1 cellular context compared by ENCODE assay signal in the genomic region with DNA sequence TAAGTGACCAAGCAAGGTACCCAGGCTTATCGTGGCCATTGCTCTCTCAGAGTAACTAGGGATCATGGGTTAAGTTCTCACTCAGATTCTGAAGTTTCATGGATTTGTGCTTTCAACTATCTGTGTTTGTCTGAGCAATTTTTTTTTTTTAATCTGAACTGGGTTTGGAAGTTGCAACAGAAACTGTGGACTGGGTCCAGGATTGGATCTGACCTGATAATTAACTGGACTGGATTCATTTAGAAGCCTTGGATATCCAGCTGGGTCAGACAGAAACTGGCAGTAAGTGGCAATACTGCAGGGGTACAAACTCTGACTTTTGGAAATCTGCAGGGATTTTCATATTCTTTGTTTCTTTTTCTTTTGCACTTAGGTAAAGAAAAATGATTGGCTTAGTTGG.
TF ChIP-seq lines count a peak whose summit lies in the region.

No MANE protein-coding gene starts in this region.

TF ChIP-seq in HepG2, 621 proteins besides CTCF, POLR2A, EP300 and RAD21:
- TF ChIP-seq KLF15 (CRISPR knock-in tag; IDR thresholded peaks at IDR 0.05; ENCODE audit: borderline replicate concordance) = no peak
- TF ChIP-seq NPAS2 (CRISPR knock-in tag; IDR thresholded peaks at IDR 0.05; ENCODE audit: borderline replicate concordance) = no peak
- TF ChIP-seq, protein P1, sequence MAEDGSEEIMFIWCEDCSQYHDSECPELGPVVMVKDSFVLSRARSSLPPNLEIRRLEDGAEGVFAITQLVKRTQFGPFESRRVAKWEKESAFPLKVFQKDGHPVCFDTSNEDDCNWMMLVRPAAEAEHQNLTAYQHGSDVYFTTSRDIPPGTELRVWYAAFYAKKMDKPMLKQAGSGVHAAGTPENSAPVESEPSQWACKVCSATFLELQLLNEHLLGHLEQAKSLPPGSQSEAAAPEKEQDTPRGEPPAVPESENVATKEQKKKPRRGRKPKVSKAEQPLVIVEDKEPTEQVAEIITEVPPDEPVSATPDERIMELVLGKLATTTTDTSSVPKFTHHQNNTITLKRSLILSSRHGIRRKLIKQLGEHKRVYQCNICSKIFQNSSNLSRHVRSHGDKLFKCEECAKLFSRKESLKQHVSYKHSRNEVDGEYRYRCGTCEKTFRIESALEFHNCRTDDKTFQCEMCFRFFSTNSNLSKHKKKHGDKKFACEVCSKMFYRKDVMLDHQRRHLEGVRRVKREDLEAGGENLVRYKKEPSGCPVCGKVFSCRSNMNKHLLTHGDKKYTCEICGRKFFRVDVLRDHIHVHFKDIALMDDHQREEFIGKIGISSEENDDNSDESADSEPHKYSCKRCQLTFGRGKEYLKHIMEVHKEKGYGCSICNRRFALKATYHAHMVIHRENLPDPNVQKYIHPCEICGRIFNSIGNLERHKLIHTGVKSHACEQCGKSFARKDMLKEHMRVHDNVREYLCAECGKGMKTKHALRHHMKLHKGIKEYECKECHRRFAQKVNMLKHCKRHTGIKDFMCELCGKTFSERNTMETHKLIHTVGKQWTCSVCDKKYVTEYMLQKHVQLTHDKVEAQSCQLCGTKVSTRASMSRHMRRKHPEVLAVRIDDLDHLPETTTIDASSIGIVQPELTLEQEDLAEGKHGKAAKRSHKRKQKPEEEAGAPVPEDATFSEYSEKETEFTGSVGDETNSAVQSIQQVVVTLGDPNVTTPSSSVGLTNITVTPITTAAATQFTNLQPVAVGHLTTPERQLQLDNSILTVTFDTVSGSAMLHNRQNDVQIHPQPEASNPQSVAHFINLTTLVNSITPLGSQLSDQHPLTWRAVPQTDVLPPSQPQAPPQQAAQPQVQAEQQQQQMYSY (CRISPR knock-in tag; IDR thresholded peaks at IDR 0.05) = peak; percentile 70; the same call in 1 of the 2 replicates
- no peak for TF ChIP-seq RXRB (CRISPR knock-in tag; IDR thresholded peaks at IDR 0.05; ENCODE audit: borderline replicate concordance)
- no peak for TF ChIP-seq FOXP1 (IDR thresholded peaks at IDR 0.05)
- no peak for TF ChIP-seq FOXP1 (CRISPR knock-in tag; IDR thresholded peaks at IDR 0.05)
- TF ChIP-seq SMYD3 (CRISPR knock-in tag; IDR thresholded peaks at IDR 0.05) = no peak
- no peak for TF ChIP-seq ZNF136 (CRISPR knock-in tag; IDR thresholded peaks at IDR 0.05; ENCODE audit: low read depth)
